In genomic region chr12:14953752-14954151, GRCh38 we compare ENCODE assay signal across 10 cellular contexts. TPM values are rescaled to one million over a fixed set of nuclear protein-coding genes. Genes with fewer than 3 reads are reported as not detected.
A peak's percentile ranks its signal among the peaks of the same experiment; 100 is the strongest.
DNase-seq lines count a peak whose midpoint lies in the region; ATAC-seq and TF ChIP-seq lines count a peak whose summit lies in the region.
"Had no signal": no experiment of that assay in that cellular context is flagged by ENCODE, and none has a peak within 500 bp of the region (broad histone marks: within the 10 kb centered on the region; RNA-seq: fewer than 3 reads in every experiment).

No MANE protein-coding gene starts in this region.

- no peak for ATAC-seq in activated T-cell treated with anti-CD3 and anti-CD28 coated beads, Interleukin-2, amount 50 U/mL, for 4 hours
- no peak for ATAC-seq in effector memory CD8-positive, alpha-beta T cell (replicated peaks)
- ATAC-seq in stimulated activated naive CD8-positive, alpha-beta T cell treated with anti-CD3 and anti-CD28 coated beads, Interleukin-15, amount 100 ng/mL, for 72 hours: no peak
- ATAC-seq in GM19463 (IDR thresholded peaks at IDR 0.05; ENCODE audit: unreplicated experiment): no peak

- peak overlapping the region; percentile 96 for H3K4me2 ChIP-seq in OCI-LY3 (ENCODE audit: low read length)

- no peak for DNase-seq in activated T-cell treated with anti-CD3 and anti-CD28 coated beads, Interleukin-2, amount 50 U/mL, for 4 hours
- DNase-seq in activated T-cell treated with anti-CD3 and anti-CD28 coated beads, Interleukin-2, amount 50 U/mL, for 48 hours: no peak
- no peak for DNase-seq in effector memory CD8-positive, alpha-beta T cell
- no peak for DNase-seq in stimulated activated naive CD8-positive, alpha-beta T cell treated with anti-CD3 and anti-CD28 coated beads, Interleukin-15, amount 100 ng/mL, for 72 hours
- DNase-seq in caudate nucleus (lab: John Stamatoyannopoulos, UW) (no peak), DMS53 (lab: John Stamatoyannopoulos, UW) (no peak)
- DNase-seq: NCI-H1436 treated with DMSO at 0.1 percent for 48 hours had no signal

- peaks cover 85% of the 10 kb centered on the region for H3K79me2 ChIP-seq in OCI-LY3 (ENCODE audit: low read length)

- no peak overlapping the region for H2AFZ ChIP-seq in OCI-LY3 (ENCODE audit: low read depth, low read length)

- H3K4me3 Mint-ChIP-seq in activated T-cell treated with anti-CD3 and anti-CD28 coated beads, Interleukin-2, amount 50 U/mL, for 4 hours: peak overlapping the region; percentile 70
- peak overlapping the region; percentile 63 to 75 for H3K4me3 Mint-ChIP-seq in effector memory CD8-positive, alpha-beta T cell
- H3K4me3 Mint-ChIP-seq in stimulated activated naive CD8-positive, alpha-beta T cell treated with anti-CD3 and anti-CD28 coated beads, Interleukin-15, amount 100 ng/mL, for 72 hours: peak overlapping the region; percentile 69 to 95

- H3K27me3 ChIP-seq in OCI-LY3 (ENCODE audit: low read depth, low read length): no peaks in the 10 kb centered on the region

- H3K27ac ChIP-seq in OCI-LY3 (ENCODE audit: low read length) (peak overlapping the region; percentile 97), caudate nucleus (ENCODE audit: low read depth, low read length) (no peak overlapping the region)

- H3K9ac ChIP-seq in OCI-LY3 (ENCODE audit: low read length): peak overlapping the region; percentile 21

- no peaks in the 10 kb centered on the region for H3K9me3 Mint-ChIP-seq in activated T-cell treated with anti-CD3 and anti-CD28 coated beads, Interleukin-2, amount 50 U/mL, for 4 hours
- H3K9me3 Mint-ChIP-seq in effector memory CD8-positive, alpha-beta T cell: no peaks in the 10 kb centered on the region
- H3K9me3 Mint-ChIP-seq in stimulated activated naive CD8-positive, alpha-beta T cell treated with anti-CD3 and anti-CD28 coated beads, Interleukin-15, amount 100 ng/mL, for 72 hours: no peaks in the 10 kb centered on the region

- no peaks in the 10 kb centered on the region for H3K27me3 Mint-ChIP-seq in activated T-cell treated with anti-CD3 and anti-CD28 coated beads, Interleukin-2, amount 50 U/mL, for 4 hours (ENCODE audit: low read depth)
- H3K27me3 Mint-ChIP-seq in effector memory CD8-positive, alpha-beta T cell: no peaks in the 10 kb centered on the region
- no peaks in the 10 kb centered on the region for H3K27me3 Mint-ChIP-seq in stimulated activated naive CD8-positive, alpha-beta T cell treated with anti-CD3 and anti-CD28 coated beads, Interleukin-15, amount 100 ng/mL, for 72 hours

- H3K36me3 ChIP-seq in OCI-LY3 (replicated peaks; ENCODE audit: low read depth, low read length): peaks cover 45% of the 10 kb centered on the region

- peak overlapping the region; percentile 27 for H3K4me3 ChIP-seq in OCI-LY3 (ENCODE audit: low read length)

- H4K20me1 ChIP-seq in OCI-LY3 (ENCODE audit: insufficient read depth, low read length): peaks cover 14% of the 10 kb centered on the region; the same call in 1 of the 2 replicates

- peaks cover 28% of the 10 kb centered on the region for H3K36me3 Mint-ChIP-seq in activated T-cell treated with anti-CD3 and anti-CD28 coated beads, Interleukin-2, amount 50 U/mL, for 4 hours (ENCODE audit: insufficient read depth)
- H3K36me3 Mint-ChIP-seq in effector memory CD8-positive, alpha-beta T cell (ENCODE audit: insufficient read depth): peaks cover 79% of the 10 kb centered on the region

- peaks cover 93% of the 10 kb centered on the region for H3K4me1 Mint-ChIP-seq in activated T-cell treated with anti-CD3 and anti-CD28 coated beads, Interleukin-2, amount 50 U/mL, for 4 hours (ENCODE audit: low read depth)
- H3K4me1 Mint-ChIP-seq in effector memory CD8-positive, alpha-beta T cell (ENCODE audit: low read depth in 2 of 2): peaks cover 76 to 90% of the 10 kb centered on the region in 2 donors
- H3K4me1 Mint-ChIP-seq in stimulated activated naive CD8-positive, alpha-beta T cell treated with anti-CD3 and anti-CD28 coated beads, Interleukin-15, amount 100 ng/mL, for 72 hours: peaks cover 78% of the 10 kb centered on the region

- H3K9me3 ChIP-seq in OCI-LY3 (ENCODE audit: insufficient read depth, low read length): no peaks in the 10 kb centered on the region

- peaks cover 95% of the 10 kb centered on the region for H3K4me1 ChIP-seq in OCI-LY3 (ENCODE audit: low read length)

- peak overlapping the region; percentile 92 to 94 for H3K27ac Mint-ChIP-seq in effector memory CD8-positive, alpha-beta T cell
- peak overlapping the region; percentile 57 to 100 for H3K27ac Mint-ChIP-seq in stimulated activated naive CD8-positive, alpha-beta T cell treated with anti-CD3 and anti-CD28 coated beads, Interleukin-15, amount 100 ng/mL, for 72 hours

- TF ChIP-seq CTCF in OCI-LY3 (IDR thresholded peaks at IDR 0.05; ENCODE audit: low read depth, low read length): no peak

RNA-seq across cellular contexts. Expression of gene ARHGDIB, which starts 7.6 kb away (rescaled TPM):
- 100 to 1,000 TPM; 241 to 278 (median 247) TPM for total RNA-seq in activated T-cell treated with anti-CD3 and anti-CD28 coated beads, Interleukin-2, amount 50 U/mL, for 4 hours

RNA-seq across cellular contexts. Expression of gene ERP27, which starts 15.4 kb away (rescaled TPM):
- under 1 TPM; 0.24 to 0.35 (median 0.25) TPM for total RNA-seq in activated T-cell treated with anti-CD3 and anti-CD28 coated beads, Interleukin-2, amount 50 U/mL, for 4 hours

RNA-seq across cellular contexts. Expression of gene PDE6H, which starts 19.1 kb away (rescaled TPM):
- total RNA-seq in activated T-cell treated with anti-CD3 and anti-CD28 coated beads, Interleukin-2, amount 50 U/mL, for 4 hours: not detected
- total RNA-seq: T-helper 1 cell treated with Interleukin-12 subunit alpha and Interleukin-12 subunit beta and Interleukin-4 antibody, amounts not matched to agents 30 ng/mL and 1 ng/mL, for 36 hours had no signal
